In genomic region chr15:45180201-45180600, GRCh38 we compare ENCODE assay signal across 13 cellular contexts. TPM values are rescaled to one million over a fixed set of nuclear protein-coding genes. Genes with fewer than 3 reads are reported as not detected.
DNase-seq lines count a peak whose midpoint lies in the region; ATAC-seq and TF ChIP-seq lines count a peak whose summit lies in the region.
"Had no signal": no experiment of that assay in that cellular context is flagged by ENCODE, and none has a peak within 500 bp of the region (broad histone marks: within the 10 kb centered on the region; RNA-seq: fewer than 3 reads in every experiment).

No MANE protein-coding gene starts in this region.

- dilution Hi-C loops in mammary epithelial cell (cut with HindIII; ENCODE audit: low sequenced_read_pairs) = no loop called here

- H3K27ac ChIP-seq in PC-3 (ENCODE audit: low read length) = no peak overlapping the region
- no peak overlapping the region for H3K27ac ChIP-seq in mammary epithelial cell (ENCODE audit: insufficient read depth, low read depth, low read length)
- H3K27ac ChIP-seq: right lobe of liver had no signal

- CTCF ChIA-PET in activated CD4-positive, alpha-beta T cell treated with anti-CD3 and anti-CD28 coated beads for 36 hours (lab: Charles Lee) = interaction anchor here (0.5 to 2.4 kb wide), 12 partner anchors 9 to 196 kb away, joined by 3 to 14 read pairs (median 3); no protein-coding TSS in a partner anchor
- CTCF ChIA-PET in PC-3 (lab: Charles Lee) = interaction anchor here (0.6 to 1.0 kb wide), 3 partner anchors 17 to 229 kb away, joined by 3 to 5 read pairs (median 3); no protein-coding TSS in a partner anchor
- CTCF ChIA-PET in mammary epithelial cell (lab: Charles Lee; ENCODE audit: low non-redundant PET) = interaction anchor here (1.2 kb wide), 1 partner anchor 17 kb away, joined by 5 read pairs; no protein-coding TSS in a partner anchor

- H3K4me2 ChIP-seq in PC-3 (ENCODE audit: low read length) (peak overlapping the region; percentile 22; the same call in 1 of the 2 replicates), mammary epithelial cell (ENCODE audit: insufficient read depth, low read depth, low read length) (no peak overlapping the region)

- H3K27ac Mint-ChIP-seq in activated CD4-positive, alpha-beta T cell treated with anti-CD3 and anti-CD28 coated beads for 36 hours = no peak overlapping the region
- H3K27ac Mint-ChIP-seq: HFFc6, type B pancreatic cell had no signal

- H3K4me3 ChIP-seq in PC-3 (ENCODE audit: low read length) = no peak overlapping the region
- no peak overlapping the region for H3K4me3 ChIP-seq in mammary epithelial cell (replicated peaks in 1 of 3; ENCODE audit: insufficient read depth in 1 of 3, low read depth in 2 of 3, low read length in 3 of 3)
- H3K4me3 ChIP-seq: right lobe of liver had no signal

- DNase-seq in activated CD4-positive, alpha-beta T cell treated with anti-CD3 and anti-CD28 coated beads for 36 hours = peak; percentile 43
- DNase-seq in activated CD4-positive, alpha-beta T cell treated with anti-CD3 and anti-CD28 coated beads, Interleukin-2, amount 50 U/mL, for 1 hour = no peak
- DNase-seq in PC-3 = peak; percentile 51
- peak; percentile 61 for DNase-seq in mammary epithelial cell
- peak; percentile 57 for DNase-seq in stimulated activated CD8-positive, alpha-beta memory T cell treated with anti-CD3 and anti-CD28 coated beads, Interleukin-4, amount 100 ng/mL, for 48 hours
- no peak for DNase-seq in effector CD4-positive, alpha-beta T cell
- no peak for DNase-seq in mesenteric fat pad (ENCODE audit: low spot score)
- DNase-seq in iPS-NIHi7 (ENCODE audit: extremely low spot score) = no peak
- DNase-seq: erythroblast, HFFc6, KG1, right lobe of liver had no signal

- no peaks in the 10 kb centered on the region for H3K9me2 ChIP-seq in PC-3 (replicated peaks; ENCODE audit: low read length)

- H3K36me3 Mint-ChIP-seq in activated CD4-positive, alpha-beta T cell treated with anti-CD3 and anti-CD28 coated beads for 36 hours (ENCODE audit: low read depth) = peaks cover 10% of the 10 kb centered on the region

- H3K9me3 ChIP-seq in PC-3 (ENCODE audit: low read length) (no peaks in the 10 kb centered on the region), mammary epithelial cell (replicated peaks; ENCODE audit: insufficient read depth, low read length) (no peaks in the 10 kb centered on the region)
- H3K9me3 ChIP-seq: right lobe of liver had no signal

- H3K4me3 Mint-ChIP-seq in activated CD4-positive, alpha-beta T cell treated with anti-CD3 and anti-CD28 coated beads for 36 hours = no peak overlapping the region
- H3K4me3 Mint-ChIP-seq: HFFc6, type B pancreatic cell had no signal

- no peaks in the 10 kb centered on the region for H3K9me3 Mint-ChIP-seq in activated CD4-positive, alpha-beta T cell treated with anti-CD3 and anti-CD28 coated beads for 36 hours (ENCODE audit: low read depth)
- H3K9me3 Mint-ChIP-seq: HFFc6, type B pancreatic cell had no signal

- POLR2A ChIA-PET in activated CD4-positive, alpha-beta T cell treated with anti-CD3 and anti-CD28 coated beads for 36 hours (lab: Charles Lee) = interaction anchor here (1.2 kb wide), 1 partner anchor 16 kb away, joined by 6 read pairs; no protein-coding TSS in a partner anchor
- POLR2A ChIA-PET in PC-3 (lab: Charles Lee; ENCODE audit: unreplicated experiment) = interaction anchor here (0.6 kb wide), 1 partner anchor 189 kb away, joined by 3 read pairs; no protein-coding TSS in a partner anchor

- H3K79me2 ChIP-seq in PC-3 (ENCODE audit: low read length) = no peaks in the 10 kb centered on the region
- H3K79me2 ChIP-seq in mammary epithelial cell (ENCODE audit: insufficient read depth, low read length) = no peaks in the 10 kb centered on the region

- ATAC-seq in activated CD4-positive, alpha-beta T cell treated with anti-CD3 and anti-CD28 coated beads for 36 hours = peak; percentile 42
- ATAC-seq in PC-3 = peak; percentile 77

- H4K20me1 ChIP-seq in PC-3 (ENCODE audit: low read length) (no peaks in the 10 kb centered on the region), mammary epithelial cell (ENCODE audit: insufficient read depth, low read length) (no peaks in the 10 kb centered on the region)

- H2AFZ ChIP-seq in PC-3 (ENCODE audit: low read length) (no peak overlapping the region), mammary epithelial cell (ENCODE audit: low read depth, low read length) (no peak overlapping the region)

- H3K9ac ChIP-seq in PC-3 (ENCODE audit: low read length) = no peak overlapping the region
- no peak overlapping the region for H3K9ac ChIP-seq in mammary epithelial cell (ENCODE audit: insufficient read depth, low read length)

- H3K4me1 ChIP-seq in PC-3 (ENCODE audit: insufficient read depth, low read length) (peaks cover 18% of the 10 kb centered on the region), mammary epithelial cell (ENCODE audit: insufficient read depth, low read length) (peaks cover 16% of the 10 kb centered on the region)

- H3K4me1 Mint-ChIP-seq in activated CD4-positive, alpha-beta T cell treated with anti-CD3 and anti-CD28 coated beads for 36 hours = peaks cover 17% of the 10 kb centered on the region

- no peaks in the 10 kb centered on the region for H3F3A ChIP-seq in PC-3 (ENCODE audit: low read length, unreplicated experiment)

- H3K27me3 ChIP-seq in PC-3 (ENCODE audit: low read length) (no peaks in the 10 kb centered on the region), mammary epithelial cell (ENCODE audit: insufficient read depth, low read length) (no peaks in the 10 kb centered on the region)
- H3K27me3 ChIP-seq: right lobe of liver had no signal

- BruUV-seq in PC-3 (replicated peaks; lab: Mats Ljungman, UMichigan) = no TSS peak
- BruUV-seq in mammary epithelial cell (replicated peaks; lab: Mats Ljungman, UMichigan) = no TSS peak

- no peaks in the 10 kb centered on the region for H3K27me3 Mint-ChIP-seq in activated CD4-positive, alpha-beta T cell treated with anti-CD3 and anti-CD28 coated beads for 36 hours
- H3K27me3 Mint-ChIP-seq: type B pancreatic cell had no signal

- TF ChIP-seq CTCF in PC-3 (conservative IDR thresholded peaks at IDR 0.05; ENCODE audit: low read depth, low read length) (no peak), mammary epithelial cell (conservative IDR thresholded peaks at IDR 0.05 in 1 of 2, IDR thresholded peaks at IDR 0.05 in 1 of 2; ENCODE audit: extremely low read depth in 1 of 2, insufficient read depth in 1 of 2, low read depth in 1 of 2, low read length in 2 of 2) (no peak)

- 79% methylated on average over 5 of the region's 7 CpGs for WGBS in mammary epithelial cell (ENCODE audit: low coverage, missing lambda C conversion rate)

- in situ Hi-C loops in mammary epithelial cell (cut with MboI; ENCODE audit: low sequenced_read_pairs in 2 of 2) = no loop called here

- no peaks in the 10 kb centered on the region for H3K36me3 ChIP-seq in PC-3 (ENCODE audit: low read depth, low read length)
- H3K36me3 ChIP-seq in mammary epithelial cell (ENCODE audit: insufficient read depth, low read length) = no peaks in the 10 kb centered on the region

- intact Hi-C loops in activated CD4-positive, alpha-beta T cell treated with anti-CD3 and anti-CD28 coated beads for 36 hours (cut with DNase I, micrococcal nuclease) = loop anchor here (2.0 to 10.0 kb wide), 2 partner anchors 13 to 895 kb away; partner anchors contain the start of gene GOLM2 (in 1 of the 2)
- intact Hi-C loops in PC-3 (cut with micrococcal nuclease) = no loop called here
- intact Hi-C loops in mammary epithelial cell (cut with micrococcal nuclease) = no loop called here

RNA-seq across cellular contexts. Expression of gene SHF, which starts 7.6 kb away (rescaled TPM):
- 10 to 100 TPM; 17.9 to 18.7 TPM for total RNA-seq in activated CD4-positive, alpha-beta T cell treated with anti-CD3 and anti-CD28 coated beads for 36 hours
- total RNA-seq in PC-3 (2014; rRNA removed) (1.2 and 2.2 TPM in 2 replicates), mammary epithelial cell (1 to 10 TPM in 1 of 2 donors, under 1 TPM in 1; 0.50 to 1.3 TPM), mesenteric fat pad (3.8 TPM)
- 1.0 TPM for polyA plus RNA-seq in mammary epithelial cell
- not detected for polyA minus RNA-seq in mammary epithelial cell

RNA-seq across cellular contexts. Expression of gene DUOX1, which starts 50.4 kb away (rescaled TPM):
- total RNA-seq in activated CD4-positive, alpha-beta T cell treated with anti-CD3 and anti-CD28 coated beads for 36 hours = under 1 TPM; 0.07 to 0.11 TPM
- total RNA-seq in PC-3 (2014; rRNA removed) (0.29 TPM in 1 of 2 replicates, not detected in the other), mammary epithelial cell (10 to 100 TPM; 15.0 to 42.8 TPM), mesenteric fat pad (2.5 TPM)
- polyA plus RNA-seq in mammary epithelial cell = 10.5 TPM
- polyA minus RNA-seq in mammary epithelial cell = 25.9 TPM

RNA-seq across cellular contexts. Expression of gene DUOXA1, which starts 50.5 kb away (rescaled TPM):
- under 1 TPM in 1 of 2 experiments, not detected in 1; 0.19 TPM for total RNA-seq in activated CD4-positive, alpha-beta T cell treated with anti-CD3 and anti-CD28 coated beads for 36 hours
- total RNA-seq in PC-3 (2014; rRNA removed) (1.3 TPM in 1 of 2 replicates, not detected in the other), mammary epithelial cell (1 to 10 TPM; 1.8 to 5.5 TPM), mesenteric fat pad (1.8 TPM)
- polyA plus RNA-seq in mammary epithelial cell = 2.2 TPM
- not detected for polyA minus RNA-seq in mammary epithelial cell
- total RNA-seq: right lobe of liver had no signal

Comparison
In these comparisons a context has a peak if more than half of its experiments do, and no peak if none do; other contexts are left out.
1. DNase-seq: peak in activated CD4-positive, alpha-beta T cell treated with anti-CD3 and anti-CD28 coated beads for 36 hours (single experiment), PC-3 (single experiment), mammary epithelial cell (single experiment) and stimulated activated CD8-positive, alpha-beta memory T cell treated with anti-CD3 and anti-CD28 coated beads, Interleukin-4, amount 100 ng/mL, for 48 hours (single experiment); none in activated CD4-positive, alpha-beta T cell treated with anti-CD3 and anti-CD28 coated beads, Interleukin-2, amount 50 U/mL, for 1 hour (single experiment), effector CD4-positive, alpha-beta T cell (single experiment), mesenteric fat pad (single experiment) and iPS-NIHi7 (single experiment).
2. intact Hi-C loops: an anchor here in activated CD4-positive, alpha-beta T cell treated with anti-CD3 and anti-CD28 coated beads for 36 hours (2.0 to 10.0 kb wide); none called in PC-3 and mammary epithelial cell.